ENCODE assay signal across 1 cellular context in the genomic region with DNA sequence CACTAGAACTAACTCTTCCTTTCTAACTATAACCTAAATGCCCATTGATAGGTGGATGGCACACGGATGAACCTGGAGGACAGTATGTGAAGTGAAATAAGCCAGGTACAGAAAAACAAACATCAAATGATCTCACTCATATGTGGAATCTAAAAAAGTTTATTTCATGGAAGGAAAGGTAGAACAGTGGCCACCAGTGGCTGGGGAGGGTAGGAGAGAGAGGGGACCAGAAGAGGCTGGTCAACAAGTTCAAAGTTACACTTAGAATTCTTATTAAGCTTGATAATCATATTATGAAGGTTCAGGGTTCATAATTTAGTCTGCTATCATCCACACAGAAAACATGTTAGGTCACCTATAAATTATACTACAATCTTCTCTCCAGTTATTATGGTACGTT.
TF ChIP-seq lines count a peak whose summit lies in the region.

No MANE protein-coding gene starts in this region.

TF ChIP-seq in GM12878, 131 proteins besides CTCF, POLR2A, EP300 and RAD21 (continued from another document):
- TF ChIP-seq, protein P1, sequence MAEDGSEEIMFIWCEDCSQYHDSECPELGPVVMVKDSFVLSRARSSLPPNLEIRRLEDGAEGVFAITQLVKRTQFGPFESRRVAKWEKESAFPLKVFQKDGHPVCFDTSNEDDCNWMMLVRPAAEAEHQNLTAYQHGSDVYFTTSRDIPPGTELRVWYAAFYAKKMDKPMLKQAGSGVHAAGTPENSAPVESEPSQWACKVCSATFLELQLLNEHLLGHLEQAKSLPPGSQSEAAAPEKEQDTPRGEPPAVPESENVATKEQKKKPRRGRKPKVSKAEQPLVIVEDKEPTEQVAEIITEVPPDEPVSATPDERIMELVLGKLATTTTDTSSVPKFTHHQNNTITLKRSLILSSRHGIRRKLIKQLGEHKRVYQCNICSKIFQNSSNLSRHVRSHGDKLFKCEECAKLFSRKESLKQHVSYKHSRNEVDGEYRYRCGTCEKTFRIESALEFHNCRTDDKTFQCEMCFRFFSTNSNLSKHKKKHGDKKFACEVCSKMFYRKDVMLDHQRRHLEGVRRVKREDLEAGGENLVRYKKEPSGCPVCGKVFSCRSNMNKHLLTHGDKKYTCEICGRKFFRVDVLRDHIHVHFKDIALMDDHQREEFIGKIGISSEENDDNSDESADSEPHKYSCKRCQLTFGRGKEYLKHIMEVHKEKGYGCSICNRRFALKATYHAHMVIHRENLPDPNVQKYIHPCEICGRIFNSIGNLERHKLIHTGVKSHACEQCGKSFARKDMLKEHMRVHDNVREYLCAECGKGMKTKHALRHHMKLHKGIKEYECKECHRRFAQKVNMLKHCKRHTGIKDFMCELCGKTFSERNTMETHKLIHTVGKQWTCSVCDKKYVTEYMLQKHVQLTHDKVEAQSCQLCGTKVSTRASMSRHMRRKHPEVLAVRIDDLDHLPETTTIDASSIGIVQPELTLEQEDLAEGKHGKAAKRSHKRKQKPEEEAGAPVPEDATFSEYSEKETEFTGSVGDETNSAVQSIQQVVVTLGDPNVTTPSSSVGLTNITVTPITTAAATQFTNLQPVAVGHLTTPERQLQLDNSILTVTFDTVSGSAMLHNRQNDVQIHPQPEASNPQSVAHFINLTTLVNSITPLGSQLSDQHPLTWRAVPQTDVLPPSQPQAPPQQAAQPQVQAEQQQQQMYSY (CRISPR knock-in tag; IDR thresholded peaks at IDR 0.05) = no peak
- TF ChIP-seq, protein P2, sequence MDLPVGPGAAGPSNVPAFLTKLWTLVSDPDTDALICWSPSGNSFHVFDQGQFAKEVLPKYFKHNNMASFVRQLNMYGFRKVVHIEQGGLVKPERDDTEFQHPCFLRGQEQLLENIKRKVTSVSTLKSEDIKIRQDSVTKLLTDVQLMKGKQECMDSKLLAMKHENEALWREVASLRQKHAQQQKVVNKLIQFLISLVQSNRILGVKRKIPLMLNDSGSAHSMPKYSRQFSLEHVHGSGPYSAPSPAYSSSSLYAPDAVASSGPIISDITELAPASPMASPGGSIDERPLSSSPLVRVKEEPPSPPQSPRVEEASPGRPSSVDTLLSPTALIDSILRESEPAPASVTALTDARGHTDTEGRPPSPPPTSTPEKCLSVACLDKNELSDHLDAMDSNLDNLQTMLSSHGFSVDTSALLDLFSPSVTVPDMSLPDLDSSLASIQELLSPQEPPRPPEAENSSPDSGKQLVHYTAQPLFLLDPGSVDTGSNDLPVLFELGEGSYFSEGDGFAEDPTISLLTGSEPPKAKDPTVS (IDR thresholded peaks at IDR 0.05; ENCODE audit: low read depth, low read length) = no peak
- TF ChIP-seq CEBPB (IDR thresholded peaks at IDR 0.05; ENCODE audit: borderline replicate concordance in 1 of 2, low read depth in 2 of 2, low read length in 2 of 2) (no peak), ETV6 (conservative IDR thresholded peaks at IDR 0.05 in 1 of 2, IDR thresholded peaks at IDR 0.05 in 1 of 2; ENCODE audit: borderline replicate concordance in 1 of 2, low read depth in 1 of 2) (no peak), YBX1 (IDR thresholded peaks at IDR 0.05) (no peak)
